ENCODE assay signal across 33 cellular contexts in the genomic region with DNA sequence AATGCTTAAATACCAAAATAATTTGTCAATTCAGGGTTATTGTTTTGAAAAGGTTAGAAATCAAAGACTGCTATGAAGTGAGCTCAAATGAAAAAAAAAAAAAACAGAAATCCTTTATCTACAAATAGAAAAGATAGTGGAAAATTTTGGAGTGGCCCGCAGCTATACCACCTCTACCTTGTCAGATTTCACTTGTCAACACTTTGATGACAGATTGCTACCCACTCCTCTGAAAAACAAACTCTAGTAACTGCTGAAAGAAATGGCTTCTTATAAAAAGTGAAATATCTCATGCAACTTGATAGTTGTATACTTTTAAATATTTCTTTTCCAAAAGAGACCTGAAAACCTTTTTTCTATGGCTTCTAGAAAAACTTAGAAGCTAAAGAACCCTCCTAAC.
"Had no signal": no experiment of that assay in that cellular context is flagged by ENCODE, and none has a peak within 500 bp of the region (broad histone marks: within the 10 kb centered on the region; RNA-seq: fewer than 3 reads in every experiment).

No MANE protein-coding gene starts in this region.

- H3K4me1 ChIP-seq: ascending aorta, body of pancreas, breast epithelium had no signal

- DNase-seq: activated effector memory CD4-positive, alpha-beta T cell treated with anti-CD3 and anti-CD28 coated beads, Interleukin-2, amount 50 U/mL, for 16 hours; activated effector memory CD4-positive, alpha-beta T cell treated with Interleukin-2 at 50 U/mL for 16 hours; activated gamma-delta T cell; activated gamma-delta T cell treated with Interleukin-2 at 50 U/mL for 16 hours; activated naive CD4-positive, alpha-beta T cell; activated naive CD4-positive, alpha-beta T cell treated with anti-CD3 and anti-CD28 coated beads for 36 hours; activated naive CD4-positive, alpha-beta T cell treated with anti-CD3 and anti-CD28 coated beads, Interleukin-2, amount 10 ng/mL, durations not matched to agents 7 days and 5 days; activated naive CD4-positive, alpha-beta T cell treated with anti-CD3 and anti-CD28 coated beads, Interleukin-2, amount 50 U/mL, for 16 hours; activated naive CD4-positive, alpha-beta T cell treated with Interleukin-2 at 50 U/mL for 16 hours; activated naive CD8-positive, alpha-beta T cell treated with anti-CD3 and anti-CD28 coated beads for 36 hours; activated naive CD8-positive, alpha-beta T cell treated with anti-CD3 and anti-CD28 coated beads, Interleukin-2, amount 10 ng/mL, durations not matched to agents 7 days and 5 days; activated naive CD8-positive, alpha-beta T cell treated with anti-CD3 and anti-CD28 coated beads, Interleukin-2, amount 50 U/mL, for 24 hours; activated T-cell treated with anti-CD3 and anti-CD28 coated beads, Interleukin-2, amount 50 U/mL, for 24 hours; activated T-cell treated with anti-CD3 and anti-CD28 coated beads, Interleukin-2, amount 50 U/mL, for 4 hours; activated T-cell treated with anti-CD3 and anti-CD28 coated beads, Interleukin-2, amount 50 U/mL, for 48 hours; activated T-cell treated with anti-CD3 and anti-CD28 coated beads, Interleukin-2, amount 50 U/mL, for 72 hours; adrenal gland; amniotic stem cell; amygdala; anterior cingulate cortex; aorta; body of pancreas; brain microvascular endothelial cell; caudate nucleus; central memory CD4-positive, alpha-beta T cell; cerebellar nuclear complex had no signal

- ATAC-seq: activated naive CD4-positive, alpha-beta T cell treated with anti-CD3 and anti-CD28 coated beads, Interleukin-2, amount 50 U/mL, for 72 hours; activated naive CD8-positive, alpha-beta T cell treated with anti-CD3 and anti-CD28 coated beads, Interleukin-2, amount 50 U/mL, for 24 hours; activated T-cell treated with anti-CD3 and anti-CD28 coated beads, Interleukin-2, amount 50 U/mL, for 4 hours; activated T-cell treated with anti-CD3 and anti-CD28 coated beads, Interleukin-2, amount 50 U/mL, for 72 hours; activated T-helper 17 cell treated with anti-CD3 and anti-CD28 coated beads, Interleukin-2, amount 50 U/mL, for 72 hours; body of pancreas had no signal

- H3K27ac ChIP-seq: adrenal gland, ascending aorta, body of pancreas, brain microvascular endothelial cell, breast epithelium, cardiac muscle cell had no signal

- H3K9me3 ChIP-seq: adrenal gland, body of pancreas, breast epithelium had no signal

- H3K4me3 ChIP-seq: adrenal gland, ascending aorta, body of pancreas, breast epithelium, cardiac muscle cell had no signal

- H3K36me3 ChIP-seq: adrenal gland, ascending aorta, brain microvascular endothelial cell, breast epithelium, cardiac muscle cell had no signal

- H3K27me3 ChIP-seq: adrenal gland, ascending aorta, body of pancreas, brain microvascular endothelial cell, breast epithelium, cardiac muscle cell had no signal

- FAIRE-seq: astrocyte, bronchial epithelial cell had no signal
